In the genomic region with DNA sequence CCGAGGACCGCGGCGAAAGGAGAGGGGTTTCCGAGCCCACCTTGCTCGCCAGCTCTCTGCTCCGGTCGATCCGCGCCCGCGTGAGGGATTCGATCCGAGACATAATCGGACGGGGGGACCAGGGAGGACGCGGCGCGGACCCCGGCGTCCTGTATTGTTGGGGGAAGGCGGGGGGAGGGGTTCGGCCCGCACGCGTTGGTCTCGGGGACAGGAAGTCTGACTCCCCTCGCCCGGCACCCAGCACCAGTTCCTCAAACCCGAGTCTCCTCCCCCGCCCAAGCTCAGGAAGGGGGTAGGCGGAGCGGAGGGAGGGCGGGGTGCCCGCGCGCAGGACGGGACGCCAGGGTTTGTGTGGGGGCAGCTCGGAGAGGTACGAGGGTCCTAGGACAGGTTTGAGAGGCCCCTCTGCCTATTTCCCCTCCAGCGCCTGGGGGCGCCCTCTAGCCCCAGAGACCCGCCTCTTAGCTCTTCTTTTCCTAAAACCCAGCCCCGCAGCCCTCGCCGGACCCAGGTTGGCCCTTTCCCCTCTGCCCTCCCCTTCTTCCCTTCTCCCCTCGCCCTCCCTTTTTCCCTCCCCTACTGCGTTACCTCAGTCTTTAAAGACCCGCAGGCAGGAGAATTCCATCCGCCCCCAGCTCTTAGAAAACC, we compare ENCODE assay signal across 8 cellular contexts. TPM values are rescaled to one million over a fixed set of nuclear protein-coding genes. Genes with fewer than 3 reads are reported as not detected.
DNase-seq lines count a peak whose midpoint lies in the region; ATAC-seq, FAIRE-seq and TF ChIP-seq lines count a peak whose summit lies in the region.

A gene (minus strand): TSS at position 223 of the 648 bp plus-strand sequence. CDS start 120 bp downstream, at position 103.

- TF ChIP-seq POLR2A in NB4 (IDR thresholded peaks at IDR 0.05; ENCODE audit: extremely low read depth, insufficient read length) = peak; percentile 55

- peak within 1 kb of the TSS; percentile 96 for H3K4me2 ChIP-seq in astrocyte (ENCODE audit: low read length)

- no peaks in the 10 kb centered on the region for H3K36me3 ChIP-seq in astrocyte (ENCODE audit: insufficient read depth, low read length)

- peaks cover 88% of the 10 kb centered on the region for H3K79me2 ChIP-seq in astrocyte (ENCODE audit: insufficient read depth, low read length)

- H3K36me3 Mint-ChIP-seq in astrocyte (ENCODE audit: low read depth, unreplicated experiment) = peaks cover 4% of the 10 kb centered on the region

- H3K4me1 Mint-ChIP-seq in astrocyte (ENCODE audit: low read depth, unreplicated experiment) = peaks cover 63% of the 10 kb centered on the region

- no peaks in the 10 kb centered on the region for H3K27me3 Mint-ChIP-seq in astrocyte (ENCODE audit: low read depth, unreplicated experiment)

- no peaks in the 10 kb centered on the region for H3K9me3 Mint-ChIP-seq in astrocyte (ENCODE audit: unreplicated experiment)

- no peaks in the 10 kb centered on the region for H3K9me3 ChIP-seq in astrocyte (ENCODE audit: insufficient read depth, low read depth, low read length)

- intact Hi-C loops in sciatic nerve (cut with DNase I) = no loop called here

- H3K27me3 ChIP-seq in astrocyte (ENCODE audit: insufficient read depth, low read length) = no peaks in the 10 kb centered on the region

- H4K20me1 ChIP-seq in astrocyte (ENCODE audit: insufficient read depth, low read length) = peaks cover 42% of the 10 kb centered on the region

- ATAC-seq in GM21737 (IDR thresholded peaks at IDR 0.05; ENCODE audit: unreplicated experiment) = peak; percentile 59
- peak; percentile 76 for ATAC-seq in sciatic nerve
- no peak for ATAC-seq in HG02623 (IDR thresholded peaks at IDR 0.05; ENCODE audit: unreplicated experiment)

- H3K4me1 ChIP-seq in astrocyte (ENCODE audit: insufficient read depth, low read length) = peaks cover 80% of the 10 kb centered on the region

- DNase-seq in DMS 273 (lab: John Stamatoyannopoulos, UW; ENCODE audit: unreplicated experiment) (peak; percentile 91), NB4 (ENCODE audit: low read depth) (peak; percentile 98), T-helper 22 cell (ENCODE audit: low read depth) (peak; percentile 68), astrocyte (ENCODE audit: low read depth) (peak; percentile 58), iPS DF 19.7 (ENCODE audit: low read depth, low spot score) (peak; percentile 85), sciatic nerve (ENCODE audit: low spot score) (peak; percentile 89)

- FAIRE-seq in astrocyte (lab: Jason Lieb, UNC) = no peak

- H3K4me3 ChIP-seq in NB4 (ENCODE audit: low read depth, low read length) = peak within 1 kb of the TSS; percentile 92
- H3K4me3 ChIP-seq in astrocyte (ENCODE audit: insufficient read depth, low read depth, low read length) = peak within 1 kb of the TSS; percentile 81

- H3K9ac ChIP-seq in astrocyte (ENCODE audit: low read length) = peak within 1 kb of the TSS; percentile 94

- TF ChIP-seq CTCF in NB4 (IDR thresholded peaks at IDR 0.05; ENCODE audit: low read depth, low read length) (peak; percentile 58), astrocyte (IDR thresholded peaks at IDR 0.05; ENCODE audit: insufficient read depth, low read depth, low read length) (no peak)

- H3K4me3 Mint-ChIP-seq in astrocyte (ENCODE audit: unreplicated experiment) = peak within 1 kb of the TSS; percentile 95

- peak within 1 kb of the TSS; percentile 90 for H3K27ac Mint-ChIP-seq in astrocyte (ENCODE audit: unreplicated experiment)

- H3K27ac ChIP-seq in astrocyte (ENCODE audit: low read depth, low read length) = peak within 1 kb of the TSS; percentile 93

- H2AFZ ChIP-seq in astrocyte (ENCODE audit: low read depth, low read length) = peak within 1 kb of the TSS; percentile 65

RNA-seq across cellular contexts. Expression of the gene that starts here (rescaled TPM):
- total RNA-seq in astrocyte (98.3 and 99.3 TPM in 2 replicates), sciatic nerve (196 TPM)
